ENCODE assay signal across 8 cellular contexts in genomic region chr20:3805594-3806264, GRCh38. TPM values are rescaled to one million over a fixed set of nuclear protein-coding genes. Genes with fewer than 3 reads are reported as not detected.
DNase-seq lines count a peak whose midpoint lies in the region; ATAC-seq, FAIRE-seq and TF ChIP-seq lines count a peak whose summit lies in the region.

No MANE protein-coding gene starts in this region.

- peaks cover 66% of the 10 kb centered on the region for H3K36me3 Mint-ChIP-seq in activated CD4-positive, alpha-beta T cell treated with anti-CD3 and anti-CD28 coated beads, Interleukin-2, amount 10 ng/mL, durations not matched to agents 7 days and 5 days (ENCODE audit: low read depth)

- no peak overlapping the region for H3K4me3 Mint-ChIP-seq in activated CD4-positive, alpha-beta T cell treated with anti-CD3 and anti-CD28 coated beads, Interleukin-2, amount 10 ng/mL, durations not matched to agents 7 days and 5 days

- no peak for TF ChIP-seq CTCF in astrocyte of the spinal cord (IDR thresholded peaks at IDR 0.05; ENCODE audit: low read depth, low read length)
- TF ChIP-seq CTCF in thyroid gland (IDR thresholded peaks at IDR 0.05), result no peak

- WGBS in thyroid gland, 2 donors, result 93 to 99% methylated on average over 7 to 8 of the region's 8 CpGs

- no peak overlapping the region for H3K4me3 ChIP-seq in astrocyte of the spinal cord (ENCODE audit: low read depth, low read length)
- H3K4me3 ChIP-seq in thyroid gland (replicated peaks in 1 of 3), result no peak overlapping the region

- H3K9me3 Mint-ChIP-seq in activated CD4-positive, alpha-beta T cell treated with anti-CD3 and anti-CD28 coated beads, Interleukin-2, amount 10 ng/mL, durations not matched to agents 7 days and 5 days, result no peaks in the 10 kb centered on the region

- CTCF ChIA-PET in activated CD4-positive, alpha-beta T cell treated with anti-CD3 and anti-CD28 coated beads, Interleukin-2, amount 10 ng/mL, durations not matched to agents 7 days and 5 days (lab: Charles Lee), result interaction anchor here (0.6 to 8.3 kb wide), 3 partner anchors 10 to 752 kb away, joined by 4 to 94 read pairs (median 6); partner anchors contain the start of genes AP5S1 and CDC25B

- ATAC-seq in HG02885 (IDR thresholded peaks at IDR 0.05; ENCODE audit: poor library complexity, unreplicated experiment), result no peak

- no peaks in the 10 kb centered on the region for H3K9me3 ChIP-seq in thyroid gland

- TF ChIP-seq POLR2A in thyroid gland (IDR thresholded peaks at IDR 0.05), result no peak

- intact Hi-C loops in thyroid gland (cut with DNase I), result no loop called here

- H3K4me1 Mint-ChIP-seq in activated CD4-positive, alpha-beta T cell treated with anti-CD3 and anti-CD28 coated beads, Interleukin-2, amount 10 ng/mL, durations not matched to agents 7 days and 5 days, result peaks cover 82% of the 10 kb centered on the region

- no peaks in the 10 kb centered on the region for H3K27me3 Mint-ChIP-seq in activated CD4-positive, alpha-beta T cell treated with anti-CD3 and anti-CD28 coated beads, Interleukin-2, amount 10 ng/mL, durations not matched to agents 7 days and 5 days

- in situ Hi-C loops in astrocyte of the spinal cord (cut with HindIII; ENCODE audit: low sequenced_read_pairs), result no loop called here

- no peak for FAIRE-seq in frontal cortex (lab: Jason Lieb, UNC)

- no peaks in the 10 kb centered on the region for H3K27me3 ChIP-seq in layer of hippocampus (ENCODE audit: control insufficient read depth, insufficient read depth, low read length)
- H3K27me3 ChIP-seq in thyroid gland, result no peaks in the 10 kb centered on the region

- H3K27ac ChIP-seq in layer of hippocampus (ENCODE audit: low read depth, low read length) (peak overlapping the region; percentile 24), thyroid gland (peak overlapping the region; percentile 97 to 99 (median 98))

- peaks cover 39 to 49% of the 10 kb centered on the region in 2 donors for H3K4me1 ChIP-seq in thyroid gland

- POLR2A ChIA-PET in activated CD4-positive, alpha-beta T cell treated with anti-CD3 and anti-CD28 coated beads, Interleukin-2, amount 10 ng/mL, durations not matched to agents 7 days and 5 days (lab: Charles Lee), result no interaction called here

- no peak for DNase-seq in activated CD4-positive, alpha-beta T cell treated with anti-CD3 and anti-CD28 coated beads, Interleukin-2, amount 10 ng/mL, durations not matched to agents 7 days and 5 days
- DNase-seq in activated CD4-positive, alpha-beta T cell treated with anti-CD3 and anti-CD28 coated beads, Interleukin-2, amount 50 U/mL, for 48 hours, result no peak
- DNase-seq in astrocyte of the spinal cord (ENCODE audit: low read depth, low spot score) (peak; percentile 67), thyroid gland (peak; percentile 51 to 58), NCI-H69 (lab: John Stamatoyannopoulos, UW) (no peak), frontal cortex (ENCODE audit: low spot score in 2 of 2) (no peak)

- peak overlapping the region; percentile 61 for H3K27ac Mint-ChIP-seq in activated CD4-positive, alpha-beta T cell treated with anti-CD3 and anti-CD28 coated beads, Interleukin-2, amount 10 ng/mL, durations not matched to agents 7 days and 5 days

- H3K36me3 ChIP-seq in thyroid gland, result peaks cover 20 to 40% of the 10 kb centered on the region in 2 donors

RNA-seq across cellular contexts. Expression of gene CDC25B, which starts 9.6 kb away (rescaled TPM):
- 100 to 1,000 TPM; 403 to 429 TPM for total RNA-seq in activated CD4-positive, alpha-beta T cell treated with anti-CD3 and anti-CD28 coated beads, Interleukin-2, amount 10 ng/mL, durations not matched to agents 7 days and 5 days
- 10 to 100 TPM; 23.7 to 43.9 (median 27.8) TPM for total RNA-seq in thyroid gland
- 6.1 TPM for total RNA-seq in frontal cortex

RNA-seq across cellular contexts. Expression of gene AP5S1, which starts 14.6 kb away (rescaled TPM):
- 10 to 100 TPM; 16.6 to 18.2 TPM for total RNA-seq in activated CD4-positive, alpha-beta T cell treated with anti-CD3 and anti-CD28 coated beads, Interleukin-2, amount 10 ng/mL, durations not matched to agents 7 days and 5 days
- total RNA-seq in thyroid gland, result 10 to 100 TPM; 16.0 to 46.3 (median 35.0) TPM
- total RNA-seq in frontal cortex, result 4.1 TPM

RNA-seq across cellular contexts. Expression of gene CENPB, which starts 19.2 kb away (rescaled TPM):
- total RNA-seq in activated CD4-positive, alpha-beta T cell treated with anti-CD3 and anti-CD28 coated beads, Interleukin-2, amount 10 ng/mL, durations not matched to agents 7 days and 5 days, result 10 to 100 TPM; 77.8 to 85.6 TPM
- 10 to 100 TPM; 64.8 to 94.9 (median 80.8) TPM for total RNA-seq in thyroid gland
- 58.3 TPM for total RNA-seq in frontal cortex

RNA-seq across cellular contexts. Expression of gene SPEF1, which starts 24.5 kb away (rescaled TPM):
- under 1 TPM; 0.17 to 0.21 TPM for total RNA-seq in activated CD4-positive, alpha-beta T cell treated with anti-CD3 and anti-CD28 coated beads, Interleukin-2, amount 10 ng/mL, durations not matched to agents 7 days and 5 days
- total RNA-seq in thyroid gland (1 to 10 TPM in 3 of 4 donors, under 1 TPM in 1; 0.13 to 2.5 (median 2.0) TPM), frontal cortex (0.41 TPM)

RNA-seq across cellular contexts. Expression of gene ADISSP, which starts 38.2 kb away (rescaled TPM):
- total RNA-seq in activated CD4-positive, alpha-beta T cell treated with anti-CD3 and anti-CD28 coated beads, Interleukin-2, amount 10 ng/mL, durations not matched to agents 7 days and 5 days, result 10 to 100 TPM; 27.8 to 27.9 TPM
- total RNA-seq in thyroid gland (10 to 100 TPM; 11.6 to 17.0 (median 16.3) TPM), frontal cortex (17.5 TPM)

Comparison
In these comparisons a context has a peak if more than half of its experiments do, and no peak if none do; other contexts are left out.
1. DNase-seq: peak in astrocyte of the spinal cord (single experiment) and thyroid gland (2 of 2); none in activated CD4-positive, alpha-beta T cell treated with anti-CD3 and anti-CD28 coated beads, Interleukin-2, amount 10 ng/mL, durations not matched to agents 7 days and 5 days (single experiment), activated CD4-positive, alpha-beta T cell treated with anti-CD3 and anti-CD28 coated beads, Interleukin-2, amount 50 U/mL, for 48 hours (0 of 2), NCI-H69 (single experiment) and frontal cortex (0 of 2).
2. RNA of gene CDC25B, which starts 9.6 kb away (total RNA-seq): 403 to 429 TPM in activated CD4-positive, alpha-beta T cell treated with anti-CD3 and anti-CD28 coated beads, Interleukin-2, amount 10 ng/mL, durations not matched to agents 7 days and 5 days; 23.7 to 43.9 TPM in thyroid gland and 6.1 TPM in frontal cortex (single experiment); every median in the first group is over 4 times any median in the second.